Comparison of ENCODE assay signal across 1 cellular context in the genomic region with DNA sequence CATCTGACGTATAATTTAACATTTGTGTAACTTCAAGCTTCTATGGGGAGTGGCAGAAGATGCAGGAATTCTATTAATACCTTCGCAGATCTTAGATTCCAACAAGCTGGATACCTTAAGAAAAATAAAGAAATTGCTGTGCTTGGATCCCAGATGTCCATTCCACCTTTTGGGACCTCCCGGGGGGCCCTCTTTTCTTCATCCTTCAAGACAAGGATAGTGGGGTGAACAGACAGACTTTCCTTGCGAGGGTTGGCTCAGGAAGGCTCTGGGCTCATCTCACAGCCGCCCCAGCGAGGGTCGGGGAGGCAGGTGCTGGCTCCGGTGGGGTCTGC.
TF ChIP-seq lines count a peak whose summit lies in the region.

No MANE protein-coding gene starts in this region.

TF ChIP-seq in endothelial cell of umbilical vein, 7 proteins besides CTCF, POLR2A, EP300 and RAD21 (continued from another document):
- no peak for TF ChIP-seq FOS (IDR thresholded peaks at IDR 0.05; ENCODE audit: borderline replicate concordance, insufficient read depth, low read length)
- TF ChIP-seq MYC (IDR thresholded peaks at IDR 0.05; ENCODE audit: low read depth, low read length), result no peak
- no peak for TF ChIP-seq GATA2 (IDR thresholded peaks at IDR 0.05; ENCODE audit: insufficient read depth, insufficient read length, low read depth, low read length)
